Comparison of ENCODE assay signal across 8 cellular contexts in genomic region chr1:169044296-169044695, GRCh38.
DNase-seq lines count a peak whose midpoint lies in the region; ATAC-seq and TF ChIP-seq lines count a peak whose summit lies in the region.

No MANE protein-coding gene starts in this region.

- peak overlapping the region; percentile 62 for H3K27ac ChIP-seq in HL-60 (replicated peaks)

- H3K27me3 ChIP-seq in HL-60 (ENCODE audit: insufficient read depth, poor library complexity, severe bottlenecking), result no peaks in the 10 kb centered on the region

- ATAC-seq in GM21447 (IDR thresholded peaks at IDR 0.05; ENCODE audit: unreplicated experiment), result peak; percentile 88
- ATAC-seq in activated T-cell treated with anti-CD3 and anti-CD28 coated beads, Interleukin-2, amount 50 U/mL, for 4 hours, result peak; percentile 73 to 80

- in situ Hi-C loops in GM13976 (cut with MboI; ENCODE audit: low sequenced_read_pairs, unreplicated experiment), result no loop called here

- H3K27me3 Mint-ChIP-seq in activated T-cell treated with anti-CD3 and anti-CD28 coated beads, Interleukin-2, amount 50 U/mL, for 4 hours (ENCODE audit: low read depth), result no peaks in the 10 kb centered on the region
- H3K27me3 Mint-ChIP-seq in chondrocyte (ENCODE audit: low read depth), result no peaks in the 10 kb centered on the region

- TF ChIP-seq CTCF in GM13976 (IDR thresholded peaks at IDR 0.05; ENCODE audit: borderline replicate concordance, control extremely low read depth, extremely low read depth, insufficient read depth, missing control alignments), result no peak
- TF ChIP-seq CTCF in HL-60 (IDR thresholded peaks at IDR 0.05; ENCODE audit: insufficient read depth, low read length), result no peak
- TF ChIP-seq CTCF in chondrocyte (IDR thresholded peaks at IDR 0.05), result no peak

- peaks cover 66% of the 10 kb centered on the region for H3K4me1 Mint-ChIP-seq in activated T-cell treated with anti-CD3 and anti-CD28 coated beads, Interleukin-2, amount 50 U/mL, for 4 hours (ENCODE audit: low read depth)
- H3K4me1 Mint-ChIP-seq in chondrocyte (ENCODE audit: low read depth), result no peaks in the 10 kb centered on the region

- H3K4me3 Mint-ChIP-seq in activated T-cell treated with anti-CD3 and anti-CD28 coated beads, Interleukin-2, amount 50 U/mL, for 4 hours, result peak overlapping the region; percentile 49
- H3K4me3 Mint-ChIP-seq in chondrocyte (ENCODE audit: unreplicated experiment), result no peak overlapping the region

- no peaks in the 10 kb centered on the region for H3K36me3 Mint-ChIP-seq in activated T-cell treated with anti-CD3 and anti-CD28 coated beads, Interleukin-2, amount 50 U/mL, for 4 hours (ENCODE audit: insufficient read depth)
- H3K36me3 Mint-ChIP-seq in chondrocyte (ENCODE audit: low read depth), result no peaks in the 10 kb centered on the region

- DNase-seq in GM13976 (ENCODE audit: low spot score) (peak; percentile 21), HL-60 (ENCODE audit: low read depth in 1 of 2, low spot score in 1 of 2) (peak; percentile 38 to 82), renal cortical epithelial cell (ENCODE audit: low read depth) (peak; percentile 45), cortex of kidney (lab: John Stamatoyannopoulos, UW) (no peak), HCEC 1CT (no peak), chondrocyte (ENCODE audit: low spot score) (no peak)
- DNase-seq in activated T-cell treated with anti-CD3 and anti-CD28 coated beads, Interleukin-2, amount 50 U/mL, for 4 hours, result peak; percentile 6

- no peak overlapping the region for H3K4me3 ChIP-seq in HL-60 (replicated peaks; ENCODE audit: insufficient read depth, low read length)

- no peak overlapping the region for H3K27ac Mint-ChIP-seq in chondrocyte (ENCODE audit: unreplicated experiment)

- H3K9me3 Mint-ChIP-seq in activated T-cell treated with anti-CD3 and anti-CD28 coated beads, Interleukin-2, amount 50 U/mL, for 4 hours, result no peaks in the 10 kb centered on the region
- peaks cover 5% of the 10 kb centered on the region for H3K9me3 Mint-ChIP-seq in chondrocyte (ENCODE audit: low read depth)

Comparison
In these comparisons a context has a peak if more than half of its experiments do, and no peak if none do; other contexts are left out.
1. DNase-seq: peak in GM13976 (single experiment), HL-60 (2 of 2), activated T-cell treated with anti-CD3 and anti-CD28 coated beads, Interleukin-2, amount 50 U/mL, for 4 hours (single experiment) and renal cortical epithelial cell (single experiment); none in cortex of kidney (single experiment), HCEC 1CT (single experiment) and chondrocyte (single experiment).